Comparison of ENCODE assay signal across 8 cellular contexts in the genomic region with DNA sequence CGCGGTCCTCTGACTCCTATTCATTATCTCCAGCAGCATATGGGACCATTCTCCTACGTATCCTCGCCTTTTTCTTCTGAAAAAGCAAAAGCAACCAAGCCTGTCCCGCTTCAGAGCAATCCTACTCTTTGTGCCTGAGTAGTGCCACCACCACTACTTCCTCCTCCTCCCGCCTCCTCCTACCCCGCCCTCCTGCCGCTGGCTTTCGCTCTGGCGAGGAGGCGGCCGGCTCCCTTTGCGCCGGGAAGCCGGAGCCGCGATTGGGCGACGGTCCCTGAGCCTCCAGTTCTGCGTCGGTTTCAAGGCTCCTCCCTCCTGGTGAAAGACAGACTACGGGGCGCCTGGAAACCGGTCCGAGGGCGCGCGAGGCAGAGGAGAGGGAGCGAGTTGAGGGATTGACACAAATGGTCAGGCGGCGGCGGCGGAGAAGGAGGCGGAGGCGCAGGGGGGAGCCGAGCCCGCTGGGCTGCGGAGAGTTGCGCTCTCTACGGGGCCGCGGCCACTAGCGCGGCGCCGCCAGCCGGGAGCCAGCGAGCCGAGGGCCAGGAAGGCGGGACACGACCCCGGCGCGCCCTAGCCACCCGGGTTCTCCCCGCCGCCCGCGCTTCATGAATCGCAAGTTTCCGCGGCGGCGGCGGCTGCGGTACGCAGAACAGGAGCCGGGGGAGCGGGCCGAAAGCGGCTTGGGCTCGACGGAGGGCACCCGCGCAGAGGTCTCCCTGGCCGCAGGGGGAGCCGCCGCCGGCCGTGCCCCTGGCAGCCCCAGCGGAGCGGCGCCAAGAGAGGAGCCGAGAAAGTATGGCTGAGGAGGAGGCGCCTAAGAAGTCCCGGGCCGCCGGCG. TPM values are rescaled to one million over a fixed set of nuclear protein-coding genes. Genes with fewer than 3 reads are reported as not detected.
DNase-seq lines count a peak whose midpoint lies in the region; ATAC-seq, FAIRE-seq and TF ChIP-seq lines count a peak whose summit lies in the region.

A gene (plus strand): TSS at position 351 of the 841 bp plus-strand sequence. CDS start 448 bp downstream, at position 799.

- no peaks in the 10 kb centered on the region for H3K36me3 Mint-ChIP-seq in H9 (ENCODE audit: insufficient read depth in 1 of 3, low read depth in 3 of 3)

- H3K14ac ChIP-seq in H9 (ENCODE audit: insufficient read depth, low read length) = peak within 1 kb of the TSS; percentile 32; the same call in 1 of the 2 replicates

- H4K5ac ChIP-seq in H9 (ENCODE audit: insufficient read length, low read depth, low read length) = no peak within 1 kb of the TSS

- no peak within 1 kb of the TSS for H2BK12ac ChIP-seq in H9 (ENCODE audit: insufficient read length, low read depth, low read length)

- H2BK5ac ChIP-seq in H9 (ENCODE audit: insufficient read length, low read length) = no peak within 1 kb of the TSS

- H3K56ac ChIP-seq in H9 (ENCODE audit: insufficient read length, low read depth, low read length) = no peak within 1 kb of the TSS

- peak; percentile 93 for FAIRE-seq in RCC 7860 (lab: Jason Lieb, UNC)
- FAIRE-seq in urothelium cell line (lab: Jason Lieb, UNC) = peak; percentile 93

- TF ChIP-seq POLR2A in adrenal gland (IDR thresholded peaks at IDR 0.05) (peak; percentile 10 to 85), heart left ventricle (IDR thresholded peaks at IDR 0.05) (peak in 1 of 2 donors; percentile 87), ovary (IDR thresholded peaks at IDR 0.05) (peak; percentile 27)

- H4K8ac ChIP-seq in H9 (replicated peaks; ENCODE audit: insufficient read length, low read depth, low read length) = no peak within 1 kb of the TSS

- WGBS in H9 (ENCODE audit: extremely low coverage, insufficient read length, low lambda C conversion rate) = no CpG with 5 or more reads among the region's 89 CpGs
- 0% methylated on average over 42 to 89 of the region's 89 CpGs for WGBS in adrenal gland, 4 donors
- 0 to 1% (median 0%) methylated on average over 69 to 89 of the region's 89 CpGs for WGBS in heart left ventricle, 4 donors
- WGBS in ovary, 3 donors = 0 to 1% (median 0%) methylated on average over 62 to 89 of the region's 89 CpGs

- peaks cover 26% of the 10 kb centered on the region for H3K23me2 ChIP-seq in H9 (ENCODE audit: insufficient read length, low read depth, low read length, poor library complexity, severe bottlenecking)

- no peak for TF ChIP-seq EP300 in ovary (IDR thresholded peaks at IDR 0.05)

- H2BK20ac ChIP-seq in H9 (ENCODE audit: low read depth, low read length, poor library complexity, severe bottlenecking) = no peak within 1 kb of the TSS

- no peak within 1 kb of the TSS; a peak in 1 of 7 replicates for H3K27ac Mint-ChIP-seq in H9

- no peak within 1 kb of the TSS for H2AK5ac ChIP-seq in H9 (ENCODE audit: insufficient read length, low read length)

- no peaks in the 10 kb centered on the region for H3K9me3 ChIP-seq in H9 (ENCODE audit: control insufficient read depth, low read depth, low read length)
- H3K9me3 ChIP-seq in adrenal gland (replicated peaks in 1 of 3) = no peaks in the 10 kb centered on the region
- H3K9me3 ChIP-seq in heart left ventricle = no peaks in the 10 kb centered on the region
- no peaks in the 10 kb centered on the region for H3K9me3 ChIP-seq in ovary

- no peak within 1 kb of the TSS for H3T11ph ChIP-seq in H9 (ENCODE audit: low read length)

- no peak within 1 kb of the TSS for H2BK120ac ChIP-seq in H9 (ENCODE audit: low read depth, low read length, poor library complexity, severe bottlenecking)

- peaks cover 92% of the 10 kb centered on the region for H3K27me3 Mint-ChIP-seq in H9 (ENCODE audit: low read depth)

- no peak within 1 kb of the TSS for H2BK15ac ChIP-seq in H9 (ENCODE audit: low read depth, low read length)

- peaks cover 2% of the 10 kb centered on the region for H4K20me1 ChIP-seq in H9 (ENCODE audit: control insufficient read depth, insufficient read depth, insufficient read length)

- H3K4me3 Mint-ChIP-seq in H9 = peak within 1 kb of the TSS; percentile 72 to 88

- H3K36me3 ChIP-seq in adrenal gland (replicated peaks in 1 of 2) = no peaks in the 10 kb centered on the region
- no peaks in the 10 kb centered on the region for H3K36me3 ChIP-seq in heart left ventricle
- no peaks in the 10 kb centered on the region for H3K36me3 ChIP-seq in ovary

- peak within 1 kb of the TSS; percentile 88 for H2AFZ ChIP-seq in H9 (ENCODE audit: low read length)

- H3K4me1 ChIP-seq in H9 (ENCODE audit: insufficient read depth, low read length) = no peaks in the 10 kb centered on the region
- peaks cover 5 to 12% of the 10 kb centered on the region in 2 donors for H3K4me1 ChIP-seq in adrenal gland (replicated peaks in 1 of 2)
- peaks cover 0 to 35% (median 18%) of the 10 kb centered on the region in 12 donors for H3K4me1 ChIP-seq in heart left ventricle
- H3K4me1 ChIP-seq in ovary (ENCODE audit: insufficient read depth) = peaks cover 9% of the 10 kb centered on the region

- intact Hi-C loops in adrenal gland (cut with DNase I) (loop anchor here in 1 of 2 donors (10.0 kb wide), 1 partner anchor 180 kb away; no protein-coding TSS in a partner anchor), heart left ventricle (cut with DNase I) (loop anchor here in 7 of 10 donors (1.0 to 10.0 kb wide), 8 partner anchors 172 to 618 kb away; a partner anchor contains a TSS), ovary (cut with DNase I) (loop anchor here in 2 of 4 donors (10.0 kb wide), 1 partner anchor 180 kb away; no protein-coding TSS in a partner anchor)

- peaks cover 27 to 37% of the 10 kb centered on the region in 2 experiments for H3K4me1 Mint-ChIP-seq in H9

- no peak within 1 kb of the TSS for H3K23ac ChIP-seq in H9 (ENCODE audit: insufficient read length, low read depth, low read length)

- peak within 1 kb of the TSS; percentile 95 for H3K4me2 ChIP-seq in H9 (ENCODE audit: insufficient read depth, insufficient read length, low read length)

- no peak within 1 kb of the TSS for H3K18ac ChIP-seq in H9 (ENCODE audit: insufficient read length, low read depth, low read length)

- no peaks in the 10 kb centered on the region for H3K79me2 ChIP-seq in H9 (ENCODE audit: insufficient read depth, low read length)

- H3K27ac ChIP-seq in H9 (ENCODE audit: insufficient read length, low read depth, low read length) = no peak within 1 kb of the TSS
- H3K27ac ChIP-seq in adrenal gland = peak within 1 kb of the TSS; percentile 73 to 96 (median 89)
- H3K27ac ChIP-seq in heart left ventricle = peak within 1 kb of the TSS; percentile 91 to 97 (median 95)
- peak within 1 kb of the TSS; percentile 80 to 97 for H3K27ac ChIP-seq in ovary

- peak; percentile 95 to 97 (median 97) for ATAC-seq in heart left ventricle

- peak within 1 kb of the TSS; percentile 28 for H3K9ac ChIP-seq in H9 (ENCODE audit: extremely low read depth, insufficient read length, low read length)

- H3K4me3 ChIP-seq in adrenal gland (peak within 1 kb of the TSS; percentile 52 to 99 (median 64)), heart left ventricle (peak within 1 kb of the TSS; percentile 77 to 95 (median 86)), ovary (peak within 1 kb of the TSS; percentile 95)

- H3K9me3 Mint-ChIP-seq in H9 = no peaks in the 10 kb centered on the region

- peak; percentile 91 for DNase-seq in GM04503 (ENCODE audit: low read depth)
- peak; percentile 98 for DNase-seq in H9
- peak; percentile 100 for DNase-seq in LHCN-M2 (ENCODE audit: low read depth)
- DNase-seq in RCC 7860 (ENCODE audit: low spot score) = peak; percentile 98
- peak; percentile 96 to 98 (median 97) for DNase-seq in adrenal gland
- DNase-seq in heart left ventricle = peak; percentile 97 to 98 (median 97)
- peak; percentile 95 to 97 (median 96) for DNase-seq in ovary
- peak; percentile 98 for DNase-seq in urothelium cell line (ENCODE audit: low spot score)

- no peak within 1 kb of the TSS for H3K4ac ChIP-seq in H9 (ENCODE audit: low read depth, low read length)

- TF ChIP-seq CTCF in H9 (conservative IDR thresholded peaks at IDR 0.05) (0 out of 3 replicates have a peak, but pooled peaks have one; percentile 23), adrenal gland (IDR thresholded peaks at IDR 0.05) (peak in 2 of 6 experiments; percentile 9 to 14), heart left ventricle (IDR thresholded peaks at IDR 0.05) (peak in 3 of 12 donors; percentile 5 to 30 (median 19)), ovary (IDR thresholded peaks at IDR 0.05) (peak in 1 of 3 donors; percentile 38)

- no peak within 1 kb of the TSS for H4K91ac ChIP-seq in H9 (ENCODE audit: insufficient read length, low read depth, low read length)

- H3K79me1 ChIP-seq in H9 (ENCODE audit: insufficient read depth, low read depth, low read length, poor library complexity, severe bottlenecking) = no peaks in the 10 kb centered on the region

- H3K27me3 ChIP-seq in H9 (ENCODE audit: insufficient read depth, low read length) (peaks cover 63% of the 10 kb centered on the region), adrenal gland (no peaks in the 10 kb centered on the region), heart left ventricle (peaks cover 0 to 15% (median 0%) of the 10 kb centered on the region in 9 donors), ovary (no peaks in the 10 kb centered on the region)

RNA-seq across cellular contexts. Expression of the gene that starts here (rescaled TPM):
- total RNA-seq in H9 (2021) (0.61 TPM in 2 replicates), LHCN-M2 (2014; rRNA removed) (48.3 and 58.5 TPM in 2 replicates), adrenal gland (10 to 100 TPM in 6 of 8 donors, 1 to 10 TPM in 2; 5.6 to 24.6 (median 15.0) TPM), heart left ventricle (10 to 100 TPM; 11.5 to 29.8 (median 17.9) TPM), ovary (10 to 100 TPM; 11.8 to 33.6 (median 21.8) TPM)
- 11.3 TPM for polyA plus RNA-seq in LHCN-M2 (2012)
- polyA plus RNA-seq in adrenal gland (1 to 10 TPM; 3.0 to 5.2 (median 3.3) TPM), heart left ventricle (1 to 10 TPM; 4.7 to 9.9 TPM), ovary (10 to 100 TPM; 18.9 to 19.0 TPM)

Comparison
In these comparisons a context has a peak if more than half of its experiments do, and no peak if none do; other contexts are left out.
1. Peak in DNase-seq, H3K9ac ChIP-seq and H3K4me2 ChIP-seq in H9; RNA of the gene not detected or under 1 TPM.